20 cellular contexts compared by ENCODE assay signal in the genomic region with DNA sequence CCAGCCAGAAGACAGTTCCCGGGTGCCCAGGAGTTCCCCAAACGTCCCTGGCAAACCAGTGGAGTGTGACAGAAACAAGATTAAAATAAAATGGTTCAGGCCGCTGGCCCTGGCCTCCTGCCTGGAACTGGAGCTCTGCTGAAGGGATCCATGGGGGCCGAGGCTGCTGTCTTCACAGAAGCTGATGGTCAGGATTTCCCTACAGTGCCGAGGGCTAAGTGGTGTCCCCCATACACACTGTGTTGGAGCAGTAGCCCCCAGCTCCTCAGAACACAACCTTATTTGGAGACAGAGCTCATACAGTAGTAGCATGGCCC. TPM values are rescaled to one million over a fixed set of nuclear protein-coding genes. Genes with fewer than 3 reads are reported as not detected.
DNase-seq lines count a peak whose midpoint lies in the region; ATAC-seq and TF ChIP-seq lines count a peak whose summit lies in the region.
"Had no signal": no experiment of that assay in that cellular context is flagged by ENCODE, and none has a peak within 500 bp of the region (broad histone marks: within the 10 kb centered on the region; RNA-seq: fewer than 3 reads in every experiment).

No MANE protein-coding gene starts in this region.

- no peaks in the 10 kb centered on the region for H3K27me3 ChIP-seq in aorta (ENCODE audit: control insufficient read depth in 1 of 2, insufficient read depth in 2 of 2, low read length in 1 of 2)
- H3K27me3 ChIP-seq in neuronal stem cell (ENCODE audit: control insufficient read depth in 3 of 3, insufficient read depth in 3 of 3, low read depth in 1 of 3, low read length in 3 of 3) = no peaks in the 10 kb centered on the region

- H4K91ac ChIP-seq in neuronal stem cell (ENCODE audit: low read depth, low read length, poor library complexity) = no peak overlapping the region

- H3K9me3 ChIP-seq in aorta (ENCODE audit: control insufficient read depth, low read length) = peaks cover 5% of the 10 kb centered on the region
- H3K9me3 ChIP-seq in neuronal stem cell (replicated peaks in 1 of 2; ENCODE audit: control insufficient read depth in 2 of 2, insufficient read depth in 1 of 2, low read depth in 1 of 2, low read length in 2 of 2) = peaks cover 0 to 4% of the 10 kb centered on the region in 2 donors

- peak; percentile 47 for ATAC-seq in left ventricle myocardium superior
- ATAC-seq in left cardiac atrium = no peak
- no peak for ATAC-seq in aorta (ENCODE audit: low FRiP score)
- ATAC-seq in HG02938 (IDR thresholded peaks at IDR 0.05; ENCODE audit: unreplicated experiment) = no peak
- ATAC-seq: HepG2 had no signal

- H3K4me1 ChIP-seq in aorta (ENCODE audit: control insufficient read depth in 1 of 2, insufficient read depth in 2 of 2, low read length in 2 of 2) (no peaks in the 10 kb centered on the region), neuronal stem cell (ENCODE audit: control insufficient read depth in 2 of 2, insufficient read depth in 1 of 2, low read depth in 1 of 2, low read length in 2 of 2) (no peaks in the 10 kb centered on the region)

- H2AK5ac ChIP-seq in neuronal stem cell (ENCODE audit: low read depth, low read length) = no peak overlapping the region

- DNase-seq in left ventricle myocardium superior = no peak
- DNase-seq in left cardiac atrium = no peak
- DNase-seq in coronary artery (ENCODE audit: low spot score) = peak; percentile 31
- peak; percentile 58 for DNase-seq in posterior vena cava (ENCODE audit: low spot score)
- peak; percentile 19 to 33 for DNase-seq in aorta
- no peak for DNase-seq in neuronal stem cell (ENCODE audit: low spot score)
- DNase-seq: ACHN, DMS 273 treated with DMSO at 0.1 percent for 48 hours, DND-41, GOT3, KBM-7, MV-4-11, NCI-H1694 treated with DMSO at 0.1 percent for 48 hours, NCI-H2107, NCI-H510A treated with DMSO at 0.1 percent for 48 hours, NCI-H82, OCI-M1, SIG-M5 had no signal

- intact Hi-C loops in left ventricle myocardium superior (cut with micrococcal nuclease) = no loop called here
- intact Hi-C loops in left cardiac atrium (cut with DNase I) = no loop called here
- intact Hi-C loops in posterior vena cava (cut with DNase I) = no loop called here
- intact Hi-C loops in aorta (cut with DNase I) = no loop called here

- no peak for TF ChIP-seq CTCF in coronary artery (IDR thresholded peaks at IDR 0.05)

- no peak overlapping the region for H3K18ac ChIP-seq in neuronal stem cell (ENCODE audit: low read length)

- no peak overlapping the region for H3K4me3 ChIP-seq in coronary artery
- no peak overlapping the region for H3K4me3 ChIP-seq in aorta (ENCODE audit: low read length in 2 of 2)
- H3K4me3 ChIP-seq in neuronal stem cell (ENCODE audit: low read length in 2 of 2) = no peak overlapping the region

- peaks cover 2% of the 10 kb centered on the region for H3K79me1 ChIP-seq in neuronal stem cell (ENCODE audit: low read depth, low read length)

- no peak overlapping the region for H3K14ac ChIP-seq in neuronal stem cell (ENCODE audit: low read length)

- no peak overlapping the region for H3K23ac ChIP-seq in neuronal stem cell (ENCODE audit: low read depth, low read length, poor library complexity)

- H3K36me3 ChIP-seq in aorta (ENCODE audit: control insufficient read depth in 1 of 2, insufficient read depth in 2 of 2, low read length in 1 of 2) (no peaks in the 10 kb centered on the region), neuronal stem cell (replicated peaks in 1 of 2; ENCODE audit: control insufficient read depth in 2 of 2, insufficient read depth in 2 of 2, low read length in 2 of 2) (no peaks in the 10 kb centered on the region)

- no peak overlapping the region for H3K27ac ChIP-seq in coronary artery
- no peak overlapping the region for H3K27ac ChIP-seq in aorta (ENCODE audit: low read depth in 1 of 2, low read length in 2 of 2)
- H3K27ac ChIP-seq in neuronal stem cell (replicated peaks; ENCODE audit: low read length) = no peak overlapping the region

- no peak overlapping the region for H2AFZ ChIP-seq in neuronal stem cell (ENCODE audit: low read length)

- 43 to 49% methylated on average over 5 of the region's 5 CpGs for WGBS in aorta, 2 donors
- no CpG with 5 or more reads among the region's 5 CpGs for WGBS in neuronal stem cell (ENCODE audit: extremely low coverage in 2 of 2, insufficient read length in 2 of 2, insufficient replicate concordance in 1 of 2), 2 donors

- H4K8ac ChIP-seq in neuronal stem cell (ENCODE audit: low read depth, low read length) = no peak overlapping the region

- H2BK120ac ChIP-seq in neuronal stem cell (ENCODE audit: low read depth, low read length) = no peak overlapping the region

- H2BK15ac ChIP-seq in neuronal stem cell (ENCODE audit: low read length) = no peak overlapping the region

- no peak overlapping the region for H3K4ac ChIP-seq in neuronal stem cell (ENCODE audit: low read length)

- no peak overlapping the region for H2BK5ac ChIP-seq in neuronal stem cell (ENCODE audit: low read length)

- H3K9ac ChIP-seq in neuronal stem cell (ENCODE audit: low read depth, low read length, poor library complexity) = no peak overlapping the region

- H3K4me2 ChIP-seq in neuronal stem cell (ENCODE audit: insufficient read depth, low read length, poor library complexity, severe bottlenecking) = no peak overlapping the region

- no peak overlapping the region for H2BK12ac ChIP-seq in neuronal stem cell (ENCODE audit: low read length)

RNA-seq across cellular contexts. Expression of a gene that starts 55.9 kb away (rescaled TPM):
- total RNA-seq in left ventricle myocardium superior (66.7 TPM), left cardiac atrium (10 to 100 TPM; 47.3 to 50.9 TPM), posterior vena cava (10 to 100 TPM; 29.4 to 32.4 TPM), aorta (10 to 100 TPM; 25.1 to 28.5 TPM)
- 10 to 100 TPM; 49.5 to 62.2 TPM for polyA plus RNA-seq in aorta
- polyA plus RNA-seq in neuronal stem cell (2013, experiment 1 of 2) = 54.5 TPM
- 56.1 TPM for polyA plus RNA-seq in neuronal stem cell (2013, experiment 2 of 2)

RNA-seq across cellular contexts. Expression of a gene that starts 57.5 kb away (rescaled TPM):
- total RNA-seq in left ventricle myocardium superior (128 TPM), left cardiac atrium (10 to 100 TPM; 84.2 to 86.1 TPM), posterior vena cava (10 to 100 TPM; 25.4 to 25.8 TPM), aorta (10 to 100 TPM; 16.7 to 24.2 TPM)
- 10 to 100 TPM; 46.6 to 64.9 TPM for polyA plus RNA-seq in aorta
- 149 TPM for polyA plus RNA-seq in neuronal stem cell (2013, experiment 1 of 2)
- polyA plus RNA-seq in neuronal stem cell (2013, experiment 2 of 2) = 147 TPM

Comparison
In these comparisons a context has a peak if more than half of its experiments do, and no peak if none do; other contexts are left out.
1. DNase-seq: peak in coronary artery (single experiment), posterior vena cava (single experiment) and aorta (2 of 2); none in left ventricle myocardium superior (single experiment), left cardiac atrium (single experiment) and neuronal stem cell (single experiment).